In genomic region chr6:44247338-44248302, GRCh38 we compare ENCODE assay signal across 9 cellular contexts. TPM values are rescaled to one million over a fixed set of nuclear protein-coding genes. Genes with fewer than 3 reads are reported as not detected.
DNase-seq lines count a peak whose midpoint lies in the region; ATAC-seq, FAIRE-seq and TF ChIP-seq lines count a peak whose summit lies in the region.
"Had no signal": no experiment of that assay in that cellular context is flagged by ENCODE, and none has a peak within 500 bp of the region (broad histone marks: within the 10 kb centered on the region; RNA-seq: fewer than 3 reads in every experiment).

No MANE protein-coding gene starts in this region.

- peaks cover 21 to 64% (median 44%) of the 10 kb centered on the region in 6 donors for H3K4me1 ChIP-seq in spleen

- 0 to 1% (median 1%) methylated on average over 30 to 52 of the region's 52 CpGs for WGBS in spleen, 5 donors

- peak overlapping the region; percentile 93 for H3K27ac Mint-ChIP-seq in CD4-positive, alpha-beta T cell
- peak overlapping the region; percentile 99 for H3K27ac Mint-ChIP-seq in MCF 10A (ENCODE audit: low read depth, unreplicated experiment)

- no peaks in the 10 kb centered on the region for H3K9me3 ChIP-seq in CD4-positive, alpha-beta T cell (ENCODE audit: control insufficient read depth, low read length)
- H3K9me3 ChIP-seq in KOPT-K1 (ENCODE audit: insufficient read depth, low read length, poor library complexity, severe bottlenecking) (no peaks in the 10 kb centered on the region), WERI-Rb-1 (ENCODE audit: severe bottlenecking) (no peaks in the 10 kb centered on the region), spleen (no peaks in the 10 kb centered on the region)

- H3K27me3 ChIP-seq in CD4-positive, alpha-beta T cell (ENCODE audit: control insufficient read depth, insufficient read depth, low read length) = no peaks in the 10 kb centered on the region
- H3K27me3 ChIP-seq in WERI-Rb-1 (ENCODE audit: insufficient read depth, low read depth, severe bottlenecking) (no peaks in the 10 kb centered on the region), spleen (replicated peaks in 1 of 7) (no peaks in the 10 kb centered on the region)

- POLR2A ChIA-PET in CD4-positive, alpha-beta T cell (lab: Charles Lee) = interaction anchor here (0.8 to 4.6 kb wide), 22 partner anchors 8 to 1521 kb away, joined by 3 to 135 read pairs (median 6); partner anchors contain the start of genes AARS2, CDC5L, GTPBP2 and PEX6
- POLR2A ChIA-PET in MCF 10A (lab: Yijun Ruan, JAX) = interaction anchor here (0.6 to 5.0 kb wide), 31 partner anchors 8 to 820 kb away, joined by 3 to 121 read pairs (median 4); partner anchors contain the start of genes AARS2, ABCC10, CDC5L and GTPBP2

- intact Hi-C loops in CD4-positive, alpha-beta T cell (cut with DNase I, micrococcal nuclease) = loop anchor here (1.0 to 2.0 kb wide), 3 partner anchors 10 to 18 kb away; partner anchors contain the start of genes NFKBIE (in 2 of the 2) and SLC35B2 (in 1 of the 2)
- intact Hi-C loops in MCF 10A (cut with micrococcal nuclease) (loop anchor here (2.0 to 10.0 kb wide), 2 partner anchors 75 to 473 kb away; partner anchors contain the start of gene VEGFA), spleen (cut with DNase I; ENCODE audit: low total_unique reads) (no loop called here)

- H3K4me3 ChIP-seq in WERI-Rb-1 (ENCODE audit: low read depth, low read length) (peak overlapping the region; percentile 91), spleen (peak overlapping the region; percentile 59 to 99 (median 93))

- FAIRE-seq in H54 (lab: Jason Lieb, UNC) = no peak

- DNase-seq in CD4-positive, alpha-beta T cell = peak; percentile 75 to 88 (median 84)
- DNase-seq in WERI-Rb-1 (peak; percentile 76), MCF 10A (ENCODE audit: unreplicated experiment) (peak; percentile 55), iris pigment epithelial cell (ENCODE audit: low read depth) (peak; percentile 55), spleen (peak; percentile 96), H54 (ENCODE audit: insufficient read length, low spot score) (no peak)

- TF ChIP-seq CTCF in CD4-positive, alpha-beta T cell (IDR thresholded peaks at IDR 0.05) = no peak
- TF ChIP-seq CTCF in WERI-Rb-1 (IDR thresholded peaks at IDR 0.05; ENCODE audit: low read depth, low read length) (no peak), MCF 10A (IDR thresholded peaks at IDR 0.05; ENCODE audit: unreplicated experiment) (no peak), spleen (IDR thresholded peaks at IDR 0.05 in 8 of 11, conservative IDR thresholded peaks at IDR 0.05 in 3 of 11) (peak in 2 of 11 experiments; percentile 4 to 14)

- peaks cover 5% of the 10 kb centered on the region for H3K27me3 Mint-ChIP-seq in CD4-positive, alpha-beta T cell
- no peaks in the 10 kb centered on the region for H3K27me3 Mint-ChIP-seq in MCF 10A (ENCODE audit: insufficient read depth, unreplicated experiment)

- peak; percentile 55 for ATAC-seq in CD4-positive, alpha-beta T cell (ENCODE audit: poor library complexity)
- peak; percentile 26 for ATAC-seq in GM21447 (IDR thresholded peaks at IDR 0.05; ENCODE audit: unreplicated experiment)

- peak overlapping the region; percentile 96 for H3K4me3 Mint-ChIP-seq in CD4-positive, alpha-beta T cell
- H3K4me3 Mint-ChIP-seq in MCF 10A (ENCODE audit: unreplicated experiment) = peak overlapping the region; percentile 95

- no peak for TF ChIP-seq POLR2A in spleen (IDR thresholded peaks at IDR 0.05)
- TF ChIP-seq POLR2A in H54 (IDR thresholded peaks at IDR 0.05; ENCODE audit: low read depth, low read length) = no peak

- H3K36me3 ChIP-seq in KOPT-K1 (ENCODE audit: insufficient read depth, low read length) (peaks cover 53% of the 10 kb centered on the region), WERI-Rb-1 (peaks cover 57% of the 10 kb centered on the region), spleen (peaks cover 5 to 46% (median 43%) of the 10 kb centered on the region in 6 donors)

- CTCF ChIA-PET in CD4-positive, alpha-beta T cell (lab: Charles Lee) = interaction anchor here (0.6 to 4.1 kb wide), 7 partner anchors 9 to 1137 kb away, joined by 3 to 13 read pairs (median 6); partner anchors contain the start of genes AARS2, NFKBIE, SLC29A1 and SLC35B2
- CTCF ChIA-PET in MCF 10A (lab: Yijun Ruan, JAX) = interaction anchor here (0.5 to 3.6 kb wide), 9 partner anchors 9 to 740 kb away, joined by 3 to 15 read pairs (median 8); partner anchors contain the start of gene SLC35B2

- H3K27ac ChIP-seq in CD4-positive, alpha-beta T cell (ENCODE audit: low read depth, low read length) = peak overlapping the region; percentile 92
- peak overlapping the region; percentile 89 for H3K27ac ChIP-seq in KOPT-K1 (ENCODE audit: low read depth, low read length, poor library complexity, severe bottlenecking)
- peak overlapping the region; percentile 91 for H3K27ac ChIP-seq in WERI-Rb-1
- peak overlapping the region; percentile 94 to 99 (median 98) for H3K27ac ChIP-seq in spleen

- no peaks in the 10 kb centered on the region for H3K9me3 Mint-ChIP-seq in CD4-positive, alpha-beta T cell
- no peaks in the 10 kb centered on the region for H3K9me3 Mint-ChIP-seq in MCF 10A (ENCODE audit: unreplicated experiment)

- TSS peak; percentile 47 for BruUV-seq in MCF 10A (replicated peaks; lab: Mats Ljungman, UMichigan)

- peaks cover 53% of the 10 kb centered on the region for H3K4me1 Mint-ChIP-seq in CD4-positive, alpha-beta T cell (ENCODE audit: low read depth)
- peaks cover 38% of the 10 kb centered on the region for H3K4me1 Mint-ChIP-seq in MCF 10A (ENCODE audit: insufficient read depth, unreplicated experiment)

- H3K36me3 Mint-ChIP-seq in CD4-positive, alpha-beta T cell (ENCODE audit: low read depth) = peaks cover 66% of the 10 kb centered on the region
- H3K36me3 Mint-ChIP-seq in MCF 10A (ENCODE audit: insufficient read depth, unreplicated experiment) = peaks cover 62% of the 10 kb centered on the region

RNA-seq across cellular contexts. Expression of gene HSP90AB1, which starts 0.7 kb away (rescaled TPM):
- total RNA-seq in CD4-positive, alpha-beta T cell = 100 to 1,000 TPM; 401 to 405 TPM
- total RNA-seq in MCF 10A (2022) (546 and 577 TPM in 2 replicates), spleen (100 to 1,000 TPM; 372 to 546 (median 415) TPM)
- 100 to 1,000 TPM; 196 to 330 (median 302) TPM for polyA plus RNA-seq in spleen

RNA-seq across cellular contexts. Expression of gene SLC35B2, which starts 9.7 kb away (rescaled TPM):
- total RNA-seq in CD4-positive, alpha-beta T cell = 1 to 10 TPM; 6.4 to 7.0 TPM
- 27.1 and 31.3 TPM in 2 replicates for total RNA-seq in MCF 10A (2022)
- 10 to 100 TPM; 22.4 to 30.4 (median 27.9) TPM for total RNA-seq in spleen
- polyA plus RNA-seq in spleen = 10 to 100 TPM; 17.6 to 22.0 (median 21.7) TPM

RNA-seq across cellular contexts. Expression of gene NFKBIE, which starts 17.7 kb away (rescaled TPM):
- total RNA-seq in CD4-positive, alpha-beta T cell = 10 to 100 TPM; 43.0 to 43.1 TPM
- total RNA-seq in MCF 10A (2022) = 6.0 and 8.8 TPM in 2 replicates
- 10 to 100 TPM; 32.2 to 89.7 (median 60.7) TPM for total RNA-seq in spleen
- 10 to 100 TPM; 41.3 to 49.8 (median 42.3) TPM for polyA plus RNA-seq in spleen

RNA-seq across cellular contexts. Expression of gene TMEM151B, which starts 22.6 kb away (rescaled TPM):
- total RNA-seq in CD4-positive, alpha-beta T cell = not detected
- total RNA-seq in MCF 10A (2022) = not detected in 2 replicates
- under 1 TPM in 1 of 7 donors, not detected in 6; 0.17 TPM for total RNA-seq in spleen
- under 1 TPM in 2 of 3 donors, not detected in 1; 0.03 to 0.11 TPM for polyA plus RNA-seq in spleen
- total RNA-seq: T-helper 2 cell treated with Interferon-gamma antibody and Interleukin-4, amounts not matched to agents 100 ng/mL and 5 ng/mL, for 36 hours had no signal

RNA-seq across cellular contexts. Expression of gene SLC29A1, which starts 24.2 kb away (rescaled TPM):
- total RNA-seq in CD4-positive, alpha-beta T cell = 1 to 10 TPM in 1 of 2 experiments, under 1 TPM in 1; 0.67 to 1.3 TPM
- 6.8 and 7.0 TPM in 2 replicates for total RNA-seq in MCF 10A (2022)
- 10 to 100 TPM; 28.3 to 49.4 (median 33.7) TPM for total RNA-seq in spleen
- 10 to 100 TPM in 1 of 3 donors, 1 to 10 TPM in 2; 8.5 to 18.4 (median 9.2) TPM for polyA plus RNA-seq in spleen
